ENCODE assay signal across 7 cellular contexts in the genomic region with DNA sequence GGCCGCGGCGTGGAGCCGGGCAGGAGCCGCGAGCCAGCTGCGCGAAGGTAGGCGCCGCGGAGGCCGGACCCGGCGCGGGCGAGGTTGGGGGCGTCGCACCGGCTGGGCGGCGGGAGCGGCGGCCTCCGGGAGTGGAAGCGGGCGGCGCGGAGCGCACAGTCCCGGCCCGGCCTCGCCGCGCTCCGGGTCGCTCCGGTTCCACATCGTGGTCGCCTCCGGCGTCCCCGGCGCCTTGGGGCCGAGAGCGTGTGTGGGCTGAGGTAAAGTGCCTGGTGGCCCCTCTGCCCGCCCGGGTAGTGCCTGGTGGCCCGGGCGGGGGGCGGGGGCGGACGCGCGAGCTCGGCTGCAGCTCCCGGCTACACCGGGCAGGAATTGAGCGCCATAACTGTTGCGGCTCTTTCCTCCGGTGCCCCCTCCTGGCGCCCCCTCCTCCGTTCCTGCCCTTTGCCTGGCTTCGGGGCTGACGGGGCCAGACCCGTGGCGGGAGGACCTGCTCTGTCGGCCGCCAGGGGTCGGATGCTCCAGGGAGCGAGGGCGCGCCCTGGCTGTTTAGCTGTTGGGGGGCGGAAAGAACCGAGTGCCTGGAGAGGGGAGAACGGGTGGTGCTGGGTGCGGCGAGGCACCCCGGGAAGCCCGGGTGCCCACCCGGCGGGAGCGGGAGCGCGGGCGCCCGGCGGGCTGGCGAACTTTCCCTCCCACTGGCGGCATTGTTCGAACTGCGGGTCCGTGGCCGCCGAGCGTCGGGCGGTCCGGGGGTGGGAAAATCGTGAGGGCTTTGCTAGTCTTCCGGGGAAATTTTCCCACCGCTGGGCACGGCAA. TPM values are rescaled to one million over a fixed set of nuclear protein-coding genes. Genes with fewer than 3 reads are reported as not detected.
DNase-seq lines count a peak whose midpoint lies in the region; ATAC-seq and TF ChIP-seq lines count a peak whose summit lies in the region.

No MANE protein-coding gene starts in this region.

- H3K4me2 ChIP-seq in OCI-LY7 (ENCODE audit: low read length): peak overlapping the region; percentile 74

- peaks cover 7% of the 10 kb centered on the region for H3K4me1 ChIP-seq in OCI-LY7 (ENCODE audit: insufficient read depth, low read length, poor library complexity, severe bottlenecking)
- peaks cover 25% of the 10 kb centered on the region for H3K4me1 ChIP-seq in left ventricle myocardium inferior
- H3K4me1 ChIP-seq in prostate gland (replicated peaks): no peaks in the 10 kb centered on the region

- H4K20me1 ChIP-seq in OCI-LY7 (ENCODE audit: insufficient read depth, low read length): no peaks in the 10 kb centered on the region

- intact Hi-C loops in OCI-LY7 (cut with micrococcal nuclease; ENCODE audit: unreplicated experiment): loop anchor here (1.0 to 2.0 kb wide), 2 partner anchors 65 to 154 kb away; a partner anchor contains a TSS
- intact Hi-C loops in left ventricle myocardium inferior (cut with micrococcal nuclease): loop anchor here (10.0 kb wide), 1 partner anchor 52 kb away; no protein-coding TSS in a partner anchor
- intact Hi-C loops in prostate gland (cut with DNase I): loop anchor here (10.0 kb wide), 1 partner anchor 52 kb away; no protein-coding TSS in a partner anchor

- POLR2A ChIA-PET in OCI-LY7 (lab: Charles Lee): interaction anchor here (0.5 kb wide), 1 partner anchor 121 kb away, joined by 3 read pairs; no protein-coding TSS in a partner anchor

- CTCF ChIA-PET in OCI-LY7 (lab: Charles Lee; ENCODE audit: unreplicated experiment): interaction anchor here (0.6 kb wide), 1 partner anchor 1658 kb away, joined by 4 read pairs; no protein-coding TSS in a partner anchor

- H2AFZ ChIP-seq in OCI-LY7 (ENCODE audit: low read length): peak overlapping the region; percentile 26; the same call in 1 of the 2 replicates

- peak; percentile 56 for TF ChIP-seq CTCF in GM06990 (IDR thresholded peaks at IDR 0.05; ENCODE audit: insufficient read depth, low read length, poor library complexity, severe bottlenecking)
- TF ChIP-seq CTCF in OCI-LY7 (conservative IDR thresholded peaks at IDR 0.05; ENCODE audit: low read length): peak; percentile 66
- peak; percentile 69 for TF ChIP-seq CTCF in left ventricle myocardium inferior (IDR thresholded peaks at IDR 0.05; ENCODE audit: borderline replicate concordance)
- TF ChIP-seq CTCF in prostate gland (IDR thresholded peaks at IDR 0.05): peak in 3 of 4 experiments; percentile 19 to 58 (median 47)

- H3K27ac ChIP-seq in OCI-LY7 (ENCODE audit: low read depth, low read length, poor library complexity, severe bottlenecking) (no peak overlapping the region), left ventricle myocardium inferior (replicated peaks) (peak overlapping the region; percentile 88), prostate gland (peak overlapping the region; percentile 64)

- H3K79me2 ChIP-seq in OCI-LY7 (ENCODE audit: insufficient read depth, low read depth, low read length): peaks cover 10% of the 10 kb centered on the region; the same call in 1 of the 2 replicates

- WGBS in prostate gland: 1% methylated on average over 14 of the region's 102 CpGs

- H3K36me3 ChIP-seq in GM06990 (ENCODE audit: control insufficient read depth, insufficient read depth, low read length) (no peaks in the 10 kb centered on the region), OCI-LY7 (ENCODE audit: insufficient read depth, low read length) (no peaks in the 10 kb centered on the region; the same call in 1 of the 2 replicates), left ventricle myocardium inferior (no peaks in the 10 kb centered on the region), prostate gland (no peaks in the 10 kb centered on the region)

- no peaks in the 10 kb centered on the region for H3K9me2 ChIP-seq in OCI-LY7 (ENCODE audit: insufficient read depth, low read length)

- H3K27ac Mint-ChIP-seq in activated naive CD4-positive, alpha-beta T cell treated with anti-CD3 and anti-CD28 coated beads, Interleukin-2, amount 50 U/mL, for 72 hours: no peak overlapping the region

- peak; percentile 36 for DNase-seq in GM06990 (ENCODE audit: extremely low read depth, insufficient read length)
- DNase-seq in OCI-LY7 (ENCODE audit: low spot score): peak; percentile 75
- peak in 1 of 2 donors; percentile 28 for DNase-seq in activated naive CD4-positive, alpha-beta T cell treated with anti-CD3 and anti-CD28 coated beads, Interleukin-2, amount 50 U/mL, for 72 hours (ENCODE audit: low spot score in 2 of 2)
- peak; percentile 25 for DNase-seq in left ventricle myocardium inferior
- DNase-seq in prostate gland (ENCODE audit: low spot score): peak; percentile 4

- H3K27me3 ChIP-seq in GM06990 (replicated peaks; ENCODE audit: control insufficient read depth, insufficient read depth, low read length): no peaks in the 10 kb centered on the region; the same call in 1 of the 2 replicates
- H3K27me3 ChIP-seq in left ventricle myocardium inferior (ENCODE audit: low read depth): no peaks in the 10 kb centered on the region
- no peaks in the 10 kb centered on the region for H3K27me3 ChIP-seq in prostate gland (replicated peaks; ENCODE audit: insufficient read depth)

- ATAC-seq in HG02678 (IDR thresholded peaks at IDR 0.05; ENCODE audit: unreplicated experiment) (peak; percentile 61), GM19467 (IDR thresholded peaks at IDR 0.05; ENCODE audit: unreplicated experiment) (no peak)
- ATAC-seq in activated naive CD4-positive, alpha-beta T cell treated with anti-CD3 and anti-CD28 coated beads, Interleukin-2, amount 50 U/mL, for 72 hours: peak; percentile 61 to 69

- no peaks in the 10 kb centered on the region for H3K9me3 Mint-ChIP-seq in activated naive CD4-positive, alpha-beta T cell treated with anti-CD3 and anti-CD28 coated beads, Interleukin-2, amount 50 U/mL, for 72 hours

- H3K36me3 Mint-ChIP-seq in activated naive CD4-positive, alpha-beta T cell treated with anti-CD3 and anti-CD28 coated beads, Interleukin-2, amount 50 U/mL, for 72 hours: no peaks in the 10 kb centered on the region

- BruUV-seq in OCI-LY7 (replicated peaks; lab: Mats Ljungman, UMichigan): no TSS peak

- TF ChIP-seq POLR2A in prostate gland (IDR thresholded peaks at IDR 0.05): no peak

- no peaks in the 10 kb centered on the region for H3K9me3 ChIP-seq in OCI-LY7 (ENCODE audit: low read length)
- H3K9me3 ChIP-seq in left ventricle myocardium inferior (replicated peaks): no peaks in the 10 kb centered on the region
- H3K9me3 ChIP-seq in prostate gland: no peaks in the 10 kb centered on the region

- H3K4me3 ChIP-seq in GM06990 (replicated peaks; ENCODE audit: low read depth, low read length) (peak overlapping the region; percentile 70), OCI-LY7 (ENCODE audit: low read depth, low read length, poor library complexity, severe bottlenecking) (peak overlapping the region; percentile 75), left ventricle myocardium inferior (peak overlapping the region; percentile 80), prostate gland (peak overlapping the region; percentile 51 to 58)

RNA-seq across cellular contexts. Expression of a gene that starts 0.7 kb away (rescaled TPM):
- 6.1 and 6.5 TPM in 2 replicates for total RNA-seq in OCI-LY7 (2014; rRNA removed; shearing (Covaris generic))
- total RNA-seq in OCI-LY7 (2022) (10.7 and 12.8 TPM in 2 replicates), left ventricle myocardium inferior (6.3 TPM), prostate gland (10 to 100 TPM in 1 of 2 donors, 1 to 10 TPM in 1; 6.8 to 17.2 TPM)
- total RNA-seq in activated naive CD4-positive, alpha-beta T cell treated with anti-CD3 and anti-CD28 coated beads, Interleukin-2, amount 50 U/mL, for 72 hours: 1 to 10 TPM in 1 of 2 donors, under 1 TPM in 1; 0.43 to 1.9 TPM
